15 cellular contexts compared by ENCODE assay signal in the genomic region with DNA sequence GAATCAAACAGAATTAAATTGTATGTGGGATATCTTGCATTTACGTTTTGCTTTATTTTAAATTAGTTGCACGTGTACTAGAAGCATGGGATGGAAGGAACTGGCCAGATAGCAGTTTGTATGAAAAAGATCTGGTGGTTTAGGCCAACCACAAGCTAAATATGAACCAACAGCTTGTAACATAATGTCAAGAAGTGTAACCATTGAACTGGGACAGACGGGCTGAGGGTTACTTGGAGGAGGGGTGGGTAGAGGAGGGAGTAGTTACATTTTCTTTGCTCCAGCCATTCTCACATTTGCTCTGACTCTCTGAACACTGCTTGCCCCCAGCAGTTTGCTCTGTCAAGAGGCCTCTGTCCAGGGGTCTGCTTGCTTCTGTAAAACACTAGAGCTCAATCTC. TPM values are rescaled to one million over a fixed set of nuclear protein-coding genes. Genes with fewer than 3 reads are reported as not detected.
DNase-seq lines count a peak whose midpoint lies in the region; ATAC-seq and TF ChIP-seq lines count a peak whose summit lies in the region.
"Had no signal": no experiment of that assay in that cellular context is flagged by ENCODE, and none has a peak within 500 bp of the region (broad histone marks: within the 10 kb centered on the region; RNA-seq: fewer than 3 reads in every experiment).

No MANE protein-coding gene starts in this region.

- H3K4me3 Mint-ChIP-seq in effector memory CD8-positive, alpha-beta T cell = no peak overlapping the region
- H3K4me3 Mint-ChIP-seq: activated CD4-positive, alpha-beta memory T cell treated with anti-CD3 and anti-CD28 coated beads, Interleukin-2, amount 10 ng/mL, durations not matched to agents 7 days and 5 days; activated naive CD4-positive, alpha-beta T cell treated with anti-CD3 and anti-CD28 coated beads, Interleukin-2, amount 10 ng/mL, durations not matched to agents 7 days and 5 days; mesothelial cell of epicardium had no signal

- intact Hi-C loops in Right ventricle myocardium superior (cut with DNase I) = no loop called here

- TF ChIP-seq POLR2A in NB4 (IDR thresholded peaks at IDR 0.05; ENCODE audit: extremely low read depth, insufficient read length) = no peak

- no peak overlapping the region for H3K27ac Mint-ChIP-seq in effector memory CD8-positive, alpha-beta T cell
- H3K27ac Mint-ChIP-seq: activated CD4-positive, alpha-beta memory T cell treated with anti-CD3 and anti-CD28 coated beads, Interleukin-2, amount 10 ng/mL, durations not matched to agents 7 days and 5 days; activated naive CD4-positive, alpha-beta T cell treated with anti-CD3 and anti-CD28 coated beads, Interleukin-2, amount 10 ng/mL, durations not matched to agents 7 days and 5 days; mesothelial cell of epicardium had no signal

- no peaks in the 10 kb centered on the region for H3K36me3 Mint-ChIP-seq in effector memory CD8-positive, alpha-beta T cell (ENCODE audit: insufficient read depth)
- H3K36me3 Mint-ChIP-seq: activated naive CD4-positive, alpha-beta T cell treated with anti-CD3 and anti-CD28 coated beads, Interleukin-2, amount 10 ng/mL, durations not matched to agents 7 days and 5 days; mesothelial cell of epicardium had no signal

- H3K4me3 ChIP-seq in NB4 (ENCODE audit: low read depth, low read length) = no peak overlapping the region

- H3K9me3 Mint-ChIP-seq in effector memory CD8-positive, alpha-beta T cell = no peaks in the 10 kb centered on the region
- H3K9me3 Mint-ChIP-seq: activated CD4-positive, alpha-beta memory T cell treated with anti-CD3 and anti-CD28 coated beads, Interleukin-2, amount 10 ng/mL, durations not matched to agents 7 days and 5 days; activated naive CD4-positive, alpha-beta T cell treated with anti-CD3 and anti-CD28 coated beads, Interleukin-2, amount 10 ng/mL, durations not matched to agents 7 days and 5 days; mesothelial cell of epicardium had no signal

- no peak for TF ChIP-seq CTCF in NB4 (IDR thresholded peaks at IDR 0.05; ENCODE audit: low read depth, low read length)

- DNase-seq in NB4 (ENCODE audit: low read depth) = peak; percentile 53
- DNase-seq in renal cortical epithelial cell (ENCODE audit: low read depth) = peak; percentile 17
- no peak for DNase-seq in effector memory CD8-positive, alpha-beta T cell
- DNase-seq in Right ventricle myocardium superior = no peak
- DNase-seq: activated CD4-positive, alpha-beta memory T cell treated with anti-CD3 and anti-CD28 coated beads, Interleukin-2, amount 10 ng/mL, durations not matched to agents 7 days and 5 days; activated naive CD4-positive, alpha-beta T cell treated with anti-CD3 and anti-CD28 coated beads, Interleukin-2, amount 10 ng/mL, durations not matched to agents 7 days and 5 days; NCI-H1417; NCI-H69 had no signal

- H3K27me3 Mint-ChIP-seq in effector memory CD8-positive, alpha-beta T cell = no peaks in the 10 kb centered on the region

- H3K4me1 Mint-ChIP-seq in effector memory CD8-positive, alpha-beta T cell (ENCODE audit: low read depth in 2 of 2) = peaks cover 0 to 5% of the 10 kb centered on the region in 2 donors
- H3K4me1 Mint-ChIP-seq: activated naive CD4-positive, alpha-beta T cell treated with anti-CD3 and anti-CD28 coated beads, Interleukin-2, amount 10 ng/mL, durations not matched to agents 7 days and 5 days; mesothelial cell of epicardium had no signal

- ATAC-seq in GM19351 (IDR thresholded peaks at IDR 0.05; ENCODE audit: unreplicated experiment) = peak; percentile 76
- ATAC-seq in HG02763 (IDR thresholded peaks at IDR 0.05; ENCODE audit: unreplicated experiment) = peak; percentile 53
- no peak for ATAC-seq in effector memory CD8-positive, alpha-beta T cell (replicated peaks)
- no peak for ATAC-seq in HG02610 (IDR thresholded peaks at IDR 0.05; ENCODE audit: unreplicated experiment)
- no peak for ATAC-seq in Right ventricle myocardium superior (ENCODE audit: poor library complexity)
- ATAC-seq: HCT116 had no signal

RNA-seq across cellular contexts. Expression of a gene that starts 31.7 kb away (rescaled TPM):
- total RNA-seq in renal cortical epithelial cell (not detected in 2 replicates), Right ventricle myocardium superior (not detected)
- total RNA-seq: cerebellum, fibroblast of lung, mesothelial cell of epicardium had no signal

Comparison
In these comparisons a context has a peak if more than half of its experiments do, and no peak if none do; other contexts are left out.
1. ATAC-seq: peak in GM19351 (single experiment) and HG02763 (single experiment); none in effector memory CD8-positive, alpha-beta T cell (single experiment), HG02610 (single experiment) and Right ventricle myocardium superior (single experiment).
2. DNase-seq: peak in NB4 (single experiment) and renal cortical epithelial cell (single experiment); none in effector memory CD8-positive, alpha-beta T cell (0 of 3) and Right ventricle myocardium superior (single experiment).